Comparison of ENCODE assay signal across 16 cellular contexts in the genomic region with DNA sequence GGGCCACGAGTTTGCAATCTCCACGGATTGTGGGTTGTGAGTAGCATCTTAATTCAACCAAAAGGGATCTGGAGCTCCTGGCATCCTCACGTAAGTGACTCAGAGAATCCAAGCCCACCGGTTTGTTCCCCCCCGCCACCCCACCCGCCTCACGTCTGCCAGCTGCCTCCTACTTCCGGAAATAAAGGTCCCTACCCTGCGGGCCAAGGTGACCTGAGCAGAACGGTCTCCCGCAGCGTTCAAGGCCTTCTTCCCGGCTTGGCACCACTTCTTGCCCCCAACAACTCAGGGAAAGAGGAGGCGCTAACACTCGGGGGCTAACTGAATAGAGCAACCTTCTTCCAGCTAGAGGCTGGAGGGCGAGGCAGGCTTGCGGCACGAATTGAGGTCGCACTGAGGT. TPM values are rescaled to one million over a fixed set of nuclear protein-coding genes. Genes with fewer than 3 reads are reported as not detected.
DNase-seq lines count a peak whose midpoint lies in the region; ATAC-seq, FAIRE-seq and TF ChIP-seq lines count a peak whose summit lies in the region.
"Had no signal": no experiment of that assay in that cellular context is flagged by ENCODE, and none has a peak within 500 bp of the region (broad histone marks: within the 10 kb centered on the region; RNA-seq: fewer than 3 reads in every experiment).

No MANE protein-coding gene starts in this region.

- TF ChIP-seq CTCF in HepG2 (CRISPR knock-in tag; IDR thresholded peaks at IDR 0.05) (no peak), right lobe of liver (IDR thresholded peaks at IDR 0.05) (no peak), fibroblast of the aortic adventitia (IDR thresholded peaks at IDR 0.05; ENCODE audit: insufficient read depth, low read length) (no peak), stomach (IDR thresholded peaks at IDR 0.05) (no peak)

- POLR2A ChIA-PET in HepG2 (lab: Yijun Ruan, JAX): no interaction called here

- no peak for TF ChIP-seq RAD21 in HepG2 (CRISPR knock-in tag; IDR thresholded peaks at IDR 0.05)

- CTCF ChIA-PET in HepG2 (lab: Yijun Ruan, JAX; ENCODE audit: low intra/inter-chr PET ratio, low total read pairs): no interaction called here

- H3K4me1 ChIP-seq in HepG2 (ENCODE audit: insufficient read depth, low read length) (no peaks in the 10 kb centered on the region), right lobe of liver (no peaks in the 10 kb centered on the region), stomach (peaks cover 14 to 25% (median 23%) of the 10 kb centered on the region in 4 donors)
- H3K4me1 ChIP-seq: prostate gland had no signal

- in situ Hi-C loops in HepG2 (cut with HindIII; ENCODE audit: extremely low pct_ligation_motif_present, low pct_unique_long_range_greater_than_20kb): no loop called here

- WGBS in HepG2 (ENCODE audit: low lambda C conversion rate): 51% methylated on average over 17 of the region's 19 CpGs
- 26% methylated on average over 13 of the region's 19 CpGs for WGBS in right lobe of liver (ENCODE audit: insufficient coverage, low coverage, low lambda C conversion rate, missing lambda C conversion rate)
- WGBS in stomach, 5 donors: 18 to 32% (median 30%) methylated on average over 15 to 19 of the region's 19 CpGs

- H3K79me2 ChIP-seq in HepG2 (ENCODE audit: insufficient read depth, low read length): no peaks in the 10 kb centered on the region

- no peak for ATAC-seq in HepG2
- no peak for ATAC-seq in right lobe of liver

- H3K27ac Mint-ChIP-seq in activated T-helper 2 cell treated with anti-CD3 and anti-CD28 coated beads, Interferon-gamma antibody, Interleukin-2, Interleukin-4, amounts not matched to agents 10 μg/mL and 5 μg/mL and 100 μg/mL, durations not matched to agents 14 hours and 24 hours and 36 hours: no peak overlapping the region
- H3K27ac Mint-ChIP-seq: activated CD8-positive, alpha-beta T cell treated with anti-CD3 and anti-CD28 coated beads for 36 hours had no signal

- H3K4me3 Mint-ChIP-seq in activated T-helper 2 cell treated with anti-CD3 and anti-CD28 coated beads, Interferon-gamma antibody, Interleukin-2, Interleukin-4, amounts not matched to agents 10 μg/mL and 5 μg/mL and 100 μg/mL, durations not matched to agents 14 hours and 24 hours and 36 hours (ENCODE audit: low read depth): no peak overlapping the region
- H3K4me3 Mint-ChIP-seq: activated CD8-positive, alpha-beta T cell treated with anti-CD3 and anti-CD28 coated beads for 36 hours had no signal

- peaks cover 62% of the 10 kb centered on the region for H3K27me3 Mint-ChIP-seq in activated T-helper 2 cell treated with anti-CD3 and anti-CD28 coated beads, Interferon-gamma antibody, Interleukin-2, Interleukin-4, amounts not matched to agents 10 μg/mL and 5 μg/mL and 100 μg/mL, durations not matched to agents 14 hours and 24 hours and 36 hours (ENCODE audit: low read depth)

- H3K4me2 ChIP-seq in HepG2 (ENCODE audit: low read depth, low read length): peak overlapping the region; percentile 12; the same call in 1 of the 2 replicates

- H3K9ac ChIP-seq in HepG2 (ENCODE audit: insufficient read depth, low read depth, low read length): no peak overlapping the region

- no TSS peak for BruUV-seq in HepG2 (replicated peaks; lab: Mats Ljungman, UMichigan)

- H3K4me1 Mint-ChIP-seq in activated T-helper 2 cell treated with anti-CD3 and anti-CD28 coated beads, Interferon-gamma antibody, Interleukin-2, Interleukin-4, amounts not matched to agents 10 μg/mL and 5 μg/mL and 100 μg/mL, durations not matched to agents 14 hours and 24 hours and 36 hours (ENCODE audit: low read depth): peaks cover 6% of the 10 kb centered on the region

- intact Hi-C loops in HepG2 (cut with micrococcal nuclease; ENCODE audit: unreplicated experiment): no loop called here
- intact Hi-C loops in right lobe of liver (cut with DNase I): no loop called here
- intact Hi-C loops in stomach (cut with DNase I; ENCODE audit: low total_unique reads): no loop called here
- intact Hi-C loops in activated T-helper 2 cell treated with anti-CD3 and anti-CD28 coated beads, Interferon-gamma antibody, Interleukin-2, Interleukin-4, amounts not matched to agents 10 μg/mL and 5 μg/mL and 100 μg/mL, durations not matched to agents 14 hours and 24 hours and 36 hours (cut with micrococcal nuclease): no loop called here

- no peaks in the 10 kb centered on the region for H3K9me3 Mint-ChIP-seq in activated T-helper 2 cell treated with anti-CD3 and anti-CD28 coated beads, Interferon-gamma antibody, Interleukin-2, Interleukin-4, amounts not matched to agents 10 μg/mL and 5 μg/mL and 100 μg/mL, durations not matched to agents 14 hours and 24 hours and 36 hours
- H3K9me3 Mint-ChIP-seq: activated CD8-positive, alpha-beta T cell treated with anti-CD3 and anti-CD28 coated beads for 36 hours had no signal

- H3K36me3 ChIP-seq in HepG2 (replicated peaks in 1 of 2; ENCODE audit: control insufficient read depth in 1 of 2, insufficient read depth in 2 of 2, low read length in 2 of 2) (no peaks in the 10 kb centered on the region), right lobe of liver (no peaks in the 10 kb centered on the region), stomach (no peaks in the 10 kb centered on the region)
- H3K36me3 ChIP-seq: prostate gland had no signal

- H4K20me1 ChIP-seq in HepG2 (ENCODE audit: insufficient read depth, low read length): no peaks in the 10 kb centered on the region

- TF ChIP-seq POLR2A in HepG2 (IDR thresholded peaks at IDR 0.05; ENCODE audit: insufficient read depth in 1 of 2, low read depth in 2 of 2, low read length in 2 of 2): no peak
- TF ChIP-seq POLR2A in right lobe of liver (IDR thresholded peaks at IDR 0.05): no peak
- no peak for TF ChIP-seq POLR2A in stomach (IDR thresholded peaks at IDR 0.05)

- H2AFZ ChIP-seq in HepG2 (ENCODE audit: low read length): no peak overlapping the region

- FAIRE-seq in HepG2 (lab: Jason Lieb, UNC): no peak
- FAIRE-seq: RCC 7860 had no signal

- DNase-seq in HepG2 (ENCODE audit: low spot score): no peak
- DNase-seq in right lobe of liver: no peak
- peak; percentile 60 for DNase-seq in RPMI7951 (ENCODE audit: low read depth)
- DNase-seq in fibroblast of the aortic adventitia (ENCODE audit: low read depth): no peak
- no peak for DNase-seq in stomach
- no peak for DNase-seq in activated T-helper 2 cell treated with anti-CD3 and anti-CD28 coated beads, Interferon-gamma antibody, Interleukin-2, Interleukin-4, amounts not matched to agents 10 μg/mL and 5 μg/mL and 100 μg/mL, durations not matched to agents 14 hours and 24 hours and 36 hours (ENCODE audit: low spot score)
- DNase-seq in CD1c-positive myeloid dendritic cell (ENCODE audit: extremely low spot score): no peak
- DNase-seq in anterior cingulate cortex (lab: John Stamatoyannopoulos, UW): no peak
- DNase-seq: KG1, NCI-H1694, NCI-H510A treated with DMSO at 0.1 percent for 48 hours had no signal

- TF ChIP-seq EP300 in HepG2 (IDR thresholded peaks at IDR 0.05; ENCODE audit: low read depth in 2 of 2, low read length in 2 of 2): no peak
- no peak for TF ChIP-seq EP300 in HepG2 (CRISPR knock-in tag; IDR thresholded peaks at IDR 0.05; ENCODE audit: borderline replicate concordance)
- no peak for TF ChIP-seq EP300 in stomach (IDR thresholded peaks at IDR 0.05)

- H3K36me3 Mint-ChIP-seq in activated T-helper 2 cell treated with anti-CD3 and anti-CD28 coated beads, Interferon-gamma antibody, Interleukin-2, Interleukin-4, amounts not matched to agents 10 μg/mL and 5 μg/mL and 100 μg/mL, durations not matched to agents 14 hours and 24 hours and 36 hours (ENCODE audit: low read depth): no peaks in the 10 kb centered on the region

- H3K27me3 ChIP-seq in HepG2 (ENCODE audit: control insufficient read depth in 1 of 2, insufficient read depth in 2 of 2, low read length in 2 of 2) (peaks cover 8 to 58% of the 10 kb centered on the region in 2 experiments), right lobe of liver (peaks cover 0 to 27% of the 10 kb centered on the region in 2 donors), stomach (peaks cover 22 to 92% (median 61%) of the 10 kb centered on the region in 3 donors)

- H3K4me3 ChIP-seq in HepG2 (replicated peaks in 1 of 3; ENCODE audit: insufficient read depth in 1 of 3, low read depth in 2 of 3, low read length in 3 of 3) (no peak overlapping the region), right lobe of liver (no peak overlapping the region), fibroblast of the aortic adventitia (ENCODE audit: low read depth, low read length) (peak overlapping the region; percentile 33), stomach (peak overlapping the region in 3 of 4 donors; percentile 3 to 11 (median 6))
- H3K4me3 ChIP-seq: prostate gland had no signal

- H3K27ac ChIP-seq in HepG2 (ENCODE audit: extremely low read length, insufficient read depth, low read length) (no peak overlapping the region), right lobe of liver (no peak overlapping the region), stomach (no peak overlapping the region)
- H3K27ac ChIP-seq: prostate gland had no signal

- H3K9me3 ChIP-seq in HepG2 (ENCODE audit: low read length) (no peaks in the 10 kb centered on the region), right lobe of liver (no peaks in the 10 kb centered on the region), stomach (peaks cover 0 to 7% (median 0%) of the 10 kb centered on the region in 4 donors)
- H3K9me3 ChIP-seq: prostate gland had no signal

RNA-seq across cellular contexts. Expression of gene GPRIN1, which starts 8.8 kb away (rescaled TPM):
- total RNA-seq in HepG2 (2016; rRNA removed; fragmentation: Illumina TruSeq; extraction: Trizol) (2.0 and 2.1 TPM in 2 replicates), right lobe of liver (under 1 TPM; 0.05 to 0.99 (median 0.30) TPM), fibroblast of the aortic adventitia (ENCODE audit: low replicate concordance) (1.7 and 7.1 TPM in 2 replicates), stomach (1 to 10 TPM in 1 of 5 donors, under 1 TPM in 2, not detected in 2; 0.72 to 1.4 (median 0.92) TPM)
- 0.20 and 0.26 TPM in 2 replicates for total RNA-seq in HepG2 (2016; cell fraction: cytosol; rRNA removed; fragmentation: Illumina TruSeq; extraction: Trizol; ENCODE audit: low read depth)
- total RNA-seq in HepG2 (2016; cell fraction: insoluble cytoplasmic fraction; rRNA removed; fragmentation: Illumina TruSeq; extraction: Trizol): 1.6 and 2.0 TPM in 2 replicates
- 0.71 and 0.79 TPM in 2 replicates for total RNA-seq in HepG2 (2016; cell fraction: membrane; rRNA removed; fragmentation: Illumina TruSeq; extraction: Trizol)
- 1.4 and 1.8 TPM in 2 replicates for total RNA-seq in HepG2 (2016; cell fraction: nucleus; rRNA removed; fragmentation: Illumina TruSeq; extraction: Trizol)
- polyA plus RNA-seq in HepG2 (2011; rRNA removed) (0.32 and 0.56 TPM in 2 replicates), stomach (under 1 TPM; 0.30 to 0.46 (median 0.37) TPM)
- 0.31 and 0.34 TPM in 2 replicates for polyA plus RNA-seq in HepG2 (2011; cell fraction: cytosol; rRNA removed)
- polyA plus RNA-seq in HepG2 (2011; cell fraction: nucleus; rRNA removed): 0.50 and 0.62 TPM in 2 replicates
- 0.59 and 0.60 TPM in 2 replicates for polyA plus RNA-seq in HepG2 (2012)
- polyA plus RNA-seq in HepG2 (2016; cell fraction: cytosol; fragmentation: Illumina TruSeq; extraction: Trizol; ENCODE audit: low read depth): 0.09 TPM in 2 replicates
- 1.4 and 1.7 TPM in 2 replicates for polyA plus RNA-seq in HepG2 (2016; cell fraction: insoluble cytoplasmic fraction; fragmentation: Illumina TruSeq; extraction: Trizol; ENCODE audit: low read depth)
- 0.34 and 0.43 TPM in 2 replicates for polyA plus RNA-seq in HepG2 (2016; cell fraction: membrane; fragmentation: Illumina TruSeq; extraction: Trizol; ENCODE audit: low read depth)
- 1.1 and 1.6 TPM in 2 replicates for polyA plus RNA-seq in HepG2 (2016; cell fraction: nucleus; fragmentation: Illumina TruSeq; extraction: Trizol; ENCODE audit: insufficient read depth, low read depth)
- 0.62 and 3.2 TPM in 2 replicates for polyA minus RNA-seq in HepG2 (2011; rRNA and poly(A)+ RNA removed; ENCODE audit: low replicate concordance)
- polyA minus RNA-seq in HepG2 (2011; cell fraction: cytosol; rRNA and poly(A)+ RNA removed): 0.70 and 0.99 TPM in 2 replicates
- polyA minus RNA-seq in HepG2 (2011; cell fraction: nucleus; rRNA and poly(A)+ RNA removed): 0.87 and 0.90 TPM in 2 replicates
- total RNA-seq in RPMI7951 (2014; rRNA removed; shearing (Covaris generic)): 4.9 and 6.2 TPM in 2 replicates
- total RNA-seq in activated T-helper 2 cell treated with anti-CD3 and anti-CD28 coated beads, Interferon-gamma antibody, Interleukin-2, Interleukin-4, amounts not matched to agents 10 μg/mL and 5 μg/mL and 100 μg/mL, durations not matched to agents 14 hours and 24 hours and 36 hours: 3.0 and 3.6 TPM in 2 replicates

RNA-seq across cellular contexts. Expression of gene SNCB, which starts 11.6 kb away (rescaled TPM):
- not detected in 2 replicates for total RNA-seq in HepG2 (2016; rRNA removed; fragmentation: Illumina TruSeq; extraction: Trizol)
- total RNA-seq in HepG2 (2016; cell fraction: cytosol; rRNA removed; fragmentation: Illumina TruSeq; extraction: Trizol; ENCODE audit: low read depth): not detected in 2 replicates
- total RNA-seq in HepG2 (2016; cell fraction: insoluble cytoplasmic fraction; rRNA removed; fragmentation: Illumina TruSeq; extraction: Trizol): not detected in 2 replicates
- total RNA-seq in HepG2 (2016; cell fraction: membrane; rRNA removed; fragmentation: Illumina TruSeq; extraction: Trizol): not detected in 2 replicates
- not detected in 2 replicates for total RNA-seq in HepG2 (2016; cell fraction: nucleus; rRNA removed; fragmentation: Illumina TruSeq; extraction: Trizol)
- not detected in 2 replicates for polyA plus RNA-seq in HepG2 (2011; rRNA removed)
- not detected in 2 replicates for polyA plus RNA-seq in HepG2 (2011; cell fraction: cytosol; rRNA removed)
- not detected in 2 replicates for polyA plus RNA-seq in HepG2 (2011; cell fraction: nucleus; rRNA removed)
- polyA plus RNA-seq in HepG2 (2012): not detected in 2 replicates
- not detected in 2 replicates for polyA plus RNA-seq in HepG2 (2016; cell fraction: cytosol; fragmentation: Illumina TruSeq; extraction: Trizol; ENCODE audit: low read depth)
- not detected in 2 replicates for polyA plus RNA-seq in HepG2 (2016; cell fraction: insoluble cytoplasmic fraction; fragmentation: Illumina TruSeq; extraction: Trizol; ENCODE audit: low read depth)
- not detected in 2 replicates for polyA plus RNA-seq in HepG2 (2016; cell fraction: membrane; fragmentation: Illumina TruSeq; extraction: Trizol; ENCODE audit: low read depth)
- not detected in 2 replicates for polyA plus RNA-seq in HepG2 (2016; cell fraction: nucleus; fragmentation: Illumina TruSeq; extraction: Trizol; ENCODE audit: insufficient read depth, low read depth)
- polyA minus RNA-seq in HepG2 (2011; rRNA and poly(A)+ RNA removed; ENCODE audit: low replicate concordance): not detected in 2 replicates
- not detected in 2 replicates for polyA minus RNA-seq in HepG2 (2011; cell fraction: cytosol; rRNA and poly(A)+ RNA removed)
- polyA minus RNA-seq in HepG2 (2011; cell fraction: nucleus; rRNA and poly(A)+ RNA removed): not detected in 2 replicates
- total RNA-seq in right lobe of liver: not detected
- 1.3 TPM in 1 of 2 replicates, not detected in the other for total RNA-seq in RPMI7951 (2014; rRNA removed; shearing (Covaris generic))
- total RNA-seq in fibroblast of the aortic adventitia (ENCODE audit: low replicate concordance): not detected in 2 replicates
- total RNA-seq in stomach: not detected
- not detected for polyA plus RNA-seq in stomach
- not detected in 2 replicates for total RNA-seq in activated T-helper 2 cell treated with anti-CD3 and anti-CD28 coated beads, Interferon-gamma antibody, Interleukin-2, Interleukin-4, amounts not matched to agents 10 μg/mL and 5 μg/mL and 100 μg/mL, durations not matched to agents 14 hours and 24 hours and 36 hours
- total RNA-seq: mesenteric fat pad, prostate gland had no signal
- polyA plus RNA-seq: BJ had no signal

RNA-seq across cellular contexts. Expression of gene EIF4E1B, which starts 11.7 kb away (rescaled TPM):
- total RNA-seq in HepG2 (2016; rRNA removed; fragmentation: Illumina TruSeq; extraction: Trizol) (not detected in 2 replicates), right lobe of liver (not detected), fibroblast of the aortic adventitia (ENCODE audit: low replicate concordance) (not detected in 2 replicates), stomach (not detected)
- not detected in 2 replicates for total RNA-seq in HepG2 (2016; cell fraction: cytosol; rRNA removed; fragmentation: Illumina TruSeq; extraction: Trizol; ENCODE audit: low read depth)
- total RNA-seq in HepG2 (2016; cell fraction: insoluble cytoplasmic fraction; rRNA removed; fragmentation: Illumina TruSeq; extraction: Trizol): not detected in 2 replicates
- total RNA-seq in HepG2 (2016; cell fraction: membrane; rRNA removed; fragmentation: Illumina TruSeq; extraction: Trizol): not detected in 2 replicates
- total RNA-seq in HepG2 (2016; cell fraction: nucleus; rRNA removed; fragmentation: Illumina TruSeq; extraction: Trizol): not detected in 2 replicates
- polyA plus RNA-seq in HepG2 (2011; rRNA removed) (not detected in 2 replicates), stomach (not detected)
- not detected in 2 replicates for polyA plus RNA-seq in HepG2 (2011; cell fraction: cytosol; rRNA removed)
- not detected in 2 replicates for polyA plus RNA-seq in HepG2 (2011; cell fraction: nucleus; rRNA removed)
- not detected in 2 replicates for polyA plus RNA-seq in HepG2 (2012)
- not detected in 2 replicates for polyA plus RNA-seq in HepG2 (2016; cell fraction: cytosol; fragmentation: Illumina TruSeq; extraction: Trizol; ENCODE audit: low read depth)
- polyA plus RNA-seq in HepG2 (2016; cell fraction: insoluble cytoplasmic fraction; fragmentation: Illumina TruSeq; extraction: Trizol; ENCODE audit: low read depth): not detected in 2 replicates
- polyA plus RNA-seq in HepG2 (2016; cell fraction: membrane; fragmentation: Illumina TruSeq; extraction: Trizol; ENCODE audit: low read depth): not detected in 2 replicates
- not detected in 2 replicates for polyA plus RNA-seq in HepG2 (2016; cell fraction: nucleus; fragmentation: Illumina TruSeq; extraction: Trizol; ENCODE audit: insufficient read depth, low read depth)
- polyA minus RNA-seq in HepG2 (2011; rRNA and poly(A)+ RNA removed; ENCODE audit: low replicate concordance): 0.07 TPM in 1 of 2 replicates, not detected in the other
- polyA minus RNA-seq in HepG2 (2011; cell fraction: cytosol; rRNA and poly(A)+ RNA removed): not detected in 2 replicates
- not detected in 2 replicates for polyA minus RNA-seq in HepG2 (2011; cell fraction: nucleus; rRNA and poly(A)+ RNA removed)
- not detected in 2 replicates for total RNA-seq in RPMI7951 (2014; rRNA removed; shearing (Covaris generic))
- total RNA-seq in activated T-helper 2 cell treated with anti-CD3 and anti-CD28 coated beads, Interferon-gamma antibody, Interleukin-2, Interleukin-4, amounts not matched to agents 10 μg/mL and 5 μg/mL and 100 μg/mL, durations not matched to agents 14 hours and 24 hours and 36 hours: not detected in 2 replicates
- total RNA-seq: activated CD8-positive, alpha-beta T cell treated with anti-CD3 and anti-CD28 coated beads for 36 hours; mesenteric fat pad had no signal
- polyA plus RNA-seq: BJ had no signal

RNA-seq across cellular contexts. Expression of gene TSPAN17, which starts 28.5 kb away (rescaled TPM):
- total RNA-seq in HepG2 (2016; rRNA removed; fragmentation: Illumina TruSeq; extraction: Trizol): 10.1 and 11.5 TPM in 2 replicates
- 14.4 and 15.0 TPM in 2 replicates for total RNA-seq in HepG2 (2016; cell fraction: cytosol; rRNA removed; fragmentation: Illumina TruSeq; extraction: Trizol; ENCODE audit: low read depth)
- total RNA-seq in HepG2 (2016; cell fraction: insoluble cytoplasmic fraction; rRNA removed; fragmentation: Illumina TruSeq; extraction: Trizol): 9.9 and 11.9 TPM in 2 replicates
- 28.4 and 30.1 TPM in 2 replicates for total RNA-seq in HepG2 (2016; cell fraction: membrane; rRNA removed; fragmentation: Illumina TruSeq; extraction: Trizol)
- total RNA-seq in HepG2 (2016; cell fraction: nucleus; rRNA removed; fragmentation: Illumina TruSeq; extraction: Trizol): 6.7 and 8.6 TPM in 2 replicates
- 15.0 and 20.0 TPM in 2 replicates for polyA plus RNA-seq in HepG2 (2011; rRNA removed)
- 14.6 and 15.9 TPM in 2 replicates for polyA plus RNA-seq in HepG2 (2011; cell fraction: cytosol; rRNA removed)
- polyA plus RNA-seq in HepG2 (2011; cell fraction: nucleus; rRNA removed): 34.5 and 40.1 TPM in 2 replicates
- 7.5 and 9.2 TPM in 2 replicates for polyA plus RNA-seq in HepG2 (2012)
- polyA plus RNA-seq in HepG2 (2016; cell fraction: cytosol; fragmentation: Illumina TruSeq; extraction: Trizol; ENCODE audit: low read depth): 20.7 and 22.9 TPM in 2 replicates
- polyA plus RNA-seq in HepG2 (2016; cell fraction: insoluble cytoplasmic fraction; fragmentation: Illumina TruSeq; extraction: Trizol; ENCODE audit: low read depth): 11.8 and 14.9 TPM in 2 replicates
- 32.1 and 34.7 TPM in 2 replicates for polyA plus RNA-seq in HepG2 (2016; cell fraction: membrane; fragmentation: Illumina TruSeq; extraction: Trizol; ENCODE audit: low read depth)
- polyA plus RNA-seq in HepG2 (2016; cell fraction: nucleus; fragmentation: Illumina TruSeq; extraction: Trizol; ENCODE audit: insufficient read depth, low read depth): 17.6 and 18.4 TPM in 2 replicates
- 26.2 and 35.2 TPM in 2 replicates for polyA minus RNA-seq in HepG2 (2011; rRNA and poly(A)+ RNA removed; ENCODE audit: low replicate concordance)
- 9.8 and 12.6 TPM in 2 replicates for polyA minus RNA-seq in HepG2 (2011; cell fraction: cytosol; rRNA and poly(A)+ RNA removed)
- 6.7 and 8.6 TPM in 2 replicates for polyA minus RNA-seq in HepG2 (2011; cell fraction: nucleus; rRNA and poly(A)+ RNA removed)
- 10 to 100 TPM; 10.9 to 20.8 (median 13.6) TPM for total RNA-seq in right lobe of liver
- 18.5 and 23.7 TPM in 2 replicates for total RNA-seq in RPMI7951 (2014; rRNA removed; shearing (Covaris generic))
- total RNA-seq in fibroblast of the aortic adventitia (ENCODE audit: low replicate concordance): 19.3 and 29.0 TPM in 2 replicates
- total RNA-seq in stomach: 10 to 100 TPM in 3 of 5 donors, 1 to 10 TPM in 2; 2.3 to 79.9 (median 19.0) TPM
- polyA plus RNA-seq in stomach: 10 to 100 TPM; 21.7 to 24.0 (median 21.8) TPM
- total RNA-seq in activated T-helper 2 cell treated with anti-CD3 and anti-CD28 coated beads, Interferon-gamma antibody, Interleukin-2, Interleukin-4, amounts not matched to agents 10 μg/mL and 5 μg/mL and 100 μg/mL, durations not matched to agents 14 hours and 24 hours and 36 hours: 32.7 and 33.9 TPM in 2 replicates

Comparison
In these comparisons a context has a peak if more than half of its experiments do, and no peak if none do; other contexts are left out.
1. H3K4me3 ChIP-seq: peak in fibroblast of the aortic adventitia (single experiment) and stomach (3 of 4); none in HepG2 (0 of 3) and right lobe of liver (0 of 3).